In the genomic region with DNA sequence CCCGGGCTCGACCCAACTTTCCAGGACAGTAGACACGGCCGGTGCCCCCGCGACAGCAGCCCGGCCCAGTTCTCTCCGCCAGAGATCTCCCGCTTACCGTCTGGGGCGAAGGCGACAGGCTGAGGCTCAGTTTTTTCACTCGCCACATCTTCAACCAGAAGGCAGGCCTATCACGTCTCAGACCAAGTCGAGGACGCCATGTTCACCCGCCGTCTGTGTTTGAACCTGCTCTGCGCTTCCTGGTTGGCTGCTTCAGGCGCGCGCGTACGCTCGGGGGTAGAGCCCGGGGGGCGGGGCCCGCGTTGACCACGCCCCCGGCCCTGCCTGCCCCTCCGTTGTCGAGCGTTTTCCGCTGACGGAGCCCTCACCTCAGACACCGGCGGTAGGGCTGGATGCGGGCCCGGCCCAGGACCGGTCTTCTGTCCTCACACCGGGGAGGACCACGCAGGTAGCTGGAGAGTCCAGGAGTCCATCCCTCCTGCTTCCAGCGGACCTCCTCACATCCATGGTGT, we compare ENCODE assay signal across 8 cellular contexts. TPM values are rescaled to one million over a fixed set of nuclear protein-coding genes. Genes with fewer than 3 reads are reported as not detected.
DNase-seq lines count a peak whose midpoint lies in the region; ATAC-seq, FAIRE-seq and TF ChIP-seq lines count a peak whose summit lies in the region.

A gene with protein sequence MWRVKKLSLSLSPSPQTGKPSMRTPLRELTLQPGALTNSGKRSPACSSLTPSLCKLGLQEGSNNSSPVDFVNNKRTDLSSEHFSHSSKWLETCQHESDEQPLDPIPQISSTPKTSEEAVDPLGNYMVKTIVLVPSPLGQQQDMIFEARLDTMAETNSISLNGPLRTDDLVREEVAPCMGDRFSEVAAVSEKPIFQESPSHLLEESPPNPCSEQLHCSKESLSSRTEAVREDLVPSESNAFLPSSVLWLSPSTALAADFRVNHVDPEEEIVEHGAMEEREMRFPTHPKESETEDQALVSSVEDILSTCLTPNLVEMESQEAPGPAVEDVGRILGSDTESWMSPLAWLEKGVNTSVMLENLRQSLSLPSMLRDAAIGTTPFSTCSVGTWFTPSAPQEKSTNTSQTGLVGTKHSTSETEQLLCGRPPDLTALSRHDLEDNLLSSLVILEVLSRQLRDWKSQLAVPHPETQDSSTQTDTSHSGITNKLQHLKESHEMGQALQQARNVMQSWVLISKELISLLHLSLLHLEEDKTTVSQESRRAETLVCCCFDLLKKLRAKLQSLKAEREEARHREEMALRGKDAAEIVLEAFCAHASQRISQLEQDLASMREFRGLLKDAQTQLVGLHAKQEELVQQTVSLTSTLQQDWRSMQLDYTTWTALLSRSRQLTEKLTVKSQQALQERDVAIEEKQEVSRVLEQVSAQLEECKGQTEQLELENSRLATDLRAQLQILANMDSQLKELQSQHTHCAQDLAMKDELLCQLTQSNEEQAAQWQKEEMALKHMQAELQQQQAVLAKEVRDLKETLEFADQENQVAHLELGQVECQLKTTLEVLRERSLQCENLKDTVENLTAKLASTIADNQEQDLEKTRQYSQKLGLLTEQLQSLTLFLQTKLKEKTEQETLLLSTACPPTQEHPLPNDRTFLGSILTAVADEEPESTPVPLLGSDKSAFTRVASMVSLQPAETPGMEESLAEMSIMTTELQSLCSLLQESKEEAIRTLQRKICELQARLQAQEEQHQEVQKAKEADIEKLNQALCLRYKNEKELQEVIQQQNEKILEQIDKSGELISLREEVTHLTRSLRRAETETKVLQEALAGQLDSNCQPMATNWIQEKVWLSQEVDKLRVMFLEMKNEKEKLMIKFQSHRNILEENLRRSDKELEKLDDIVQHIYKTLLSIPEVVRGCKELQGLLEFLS (minus strand): TSS at position 227 of the 512 bp plus-strand sequence. CDS start 79 bp downstream, at position 148.

- no peaks in the 10 kb centered on the region for H3K27me3 ChIP-seq in Loucy (ENCODE audit: insufficient read depth, low read length, poor library complexity, severe bottlenecking)

- H3K4me2 ChIP-seq in Loucy (ENCODE audit: low read depth, low read length, poor library complexity, severe bottlenecking), result peak within 1 kb of the TSS; percentile 93

- H3K27ac Mint-ChIP-seq in natural killer cell, result peak within 1 kb of the TSS; percentile 95 to 98

- intact Hi-C loops in natural killer cell (cut with micrococcal nuclease), result loop anchor here (1.0 to 5.0 kb wide), 2 partner anchors 23 to 107 kb away; a partner anchor contains a TSS

- H3F3A ChIP-seq in Loucy (ENCODE audit: low read depth), result no peaks in the 10 kb centered on the region

- peaks cover 21% of the 10 kb centered on the region for H3K4me1 ChIP-seq in Loucy (ENCODE audit: insufficient read depth, low read length, poor library complexity, severe bottlenecking)

- H3K36me3 Mint-ChIP-seq in natural killer cell, result no peaks in the 10 kb centered on the region

- no peaks in the 10 kb centered on the region for H3K36me3 ChIP-seq in Loucy (ENCODE audit: insufficient read depth, low read length)

- H3K4me1 Mint-ChIP-seq in natural killer cell, result peaks cover 22 to 23% of the 10 kb centered on the region in 2 donors

- peak; percentile 93 for TF ChIP-seq POLR2A in H54 (IDR thresholded peaks at IDR 0.05; ENCODE audit: low read depth, low read length)
- peak; percentile 93 for TF ChIP-seq POLR2A in Raji (IDR thresholded peaks at IDR 0.05; ENCODE audit: insufficient read depth, low read depth, low read length)

- H3K9me3 ChIP-seq in Loucy (ENCODE audit: insufficient read depth, low read depth, low read length), result no peaks in the 10 kb centered on the region

- DNase-seq in EL, result peak; percentile 94
- DNase-seq in H54 (ENCODE audit: insufficient read length, low spot score), result peak; percentile 99
- peak; percentile 93 for DNase-seq in activated T-helper 9 cell treated with anti-CD3 and anti-CD28 coated beads, Interleukin-2, amount 50 U/mL, for 16 hours (ENCODE audit: low read depth)
- peak; percentile 84 for DNase-seq in fibroblast of peridontal ligament (ENCODE audit: extremely low read depth)
- DNase-seq in natural killer cell, result peak; percentile 96
- peak; percentile 88 to 95 (median 92) for DNase-seq in stimulated activated naive CD4-positive, alpha-beta T cell (lab: John Stamatoyannopoulos, UW)

- peak within 1 kb of the TSS; percentile 95 for H3K9ac ChIP-seq in Loucy (ENCODE audit: low read depth, low read length, poor library complexity, severe bottlenecking)

- no peaks in the 10 kb centered on the region for H4K20me1 ChIP-seq in Loucy (ENCODE audit: insufficient read depth, low read length, poor library complexity, severe bottlenecking)

- peak within 1 kb of the TSS; percentile 94 for H3K4me3 Mint-ChIP-seq in natural killer cell

- H3K9me2 ChIP-seq in Loucy (replicated peaks; ENCODE audit: low read depth, low read length), result no peaks in the 10 kb centered on the region

- H3K27me3 Mint-ChIP-seq in natural killer cell (ENCODE audit: low read depth in 2 of 2), result no peaks in the 10 kb centered on the region

- FAIRE-seq in H54 (lab: Jason Lieb, UNC), result no peak

- peak; percentile 89 to 99 (median 93) for ATAC-seq in natural killer cell

- TF ChIP-seq CTCF in Loucy (conservative IDR thresholded peaks at IDR 0.05; ENCODE audit: low read length) (no peak), natural killer cell (IDR thresholded peaks at IDR 0.05) (no peak)

- H2AFZ ChIP-seq in Loucy (ENCODE audit: low read length), result peak within 1 kb of the TSS; percentile 83

- peaks cover 43% of the 10 kb centered on the region for H3K79me2 ChIP-seq in Loucy (ENCODE audit: insufficient read depth, low read length)

- H3K4me3 ChIP-seq in Loucy (ENCODE audit: low read length, poor library complexity, severe bottlenecking), result peak within 1 kb of the TSS; percentile 95

- H3K9me3 Mint-ChIP-seq in natural killer cell, result no peaks in the 10 kb centered on the region

RNA-seq across cellular contexts. Expression of the gene that starts here (rescaled TPM):
- 10 to 100 TPM; 18.0 to 19.6 (median 19.3) TPM for total RNA-seq in natural killer cell

Comparison
In these comparisons a context has a peak if more than half of its experiments do, and no peak if none do; other contexts are left out.
1. Peak in every context shown above with its lines: DNase-seq, ATAC-seq and H3K4me3 ChIP-seq.